Comparison of ENCODE assay signal across 9 cellular contexts in genomic region chr4:158996669-158997074, GRCh38.
DNase-seq lines count a peak whose midpoint lies in the region; ATAC-seq and TF ChIP-seq lines count a peak whose summit lies in the region.
"Had no signal": no experiment of that assay in that cellular context is flagged by ENCODE, and none has a peak within 500 bp of the region (broad histone marks: within the 10 kb centered on the region; RNA-seq: fewer than 3 reads in every experiment).

No MANE protein-coding gene starts in this region.

- no peaks in the 10 kb centered on the region for H3K36me3 Mint-ChIP-seq in progenitor cell of endocrine pancreas (ENCODE audit: insufficient read depth)
- H3K36me3 Mint-ChIP-seq in Caco-2 (ENCODE audit: insufficient read depth, unreplicated experiment), result no peaks in the 10 kb centered on the region
- H3K36me3 Mint-ChIP-seq: WTC11 had no signal

- peak; percentile 93 for ATAC-seq in RWPE2 (ENCODE audit: low read depth)
- ATAC-seq: WTC11 had no signal

- H3K9me3 Mint-ChIP-seq in progenitor cell of endocrine pancreas (ENCODE audit: low read depth), result no peaks in the 10 kb centered on the region
- H3K9me3 Mint-ChIP-seq in Caco-2 (ENCODE audit: unreplicated experiment), result no peaks in the 10 kb centered on the region
- H3K9me3 Mint-ChIP-seq: WTC11 had no signal

- no peaks in the 10 kb centered on the region for H3K4me1 Mint-ChIP-seq in progenitor cell of endocrine pancreas (ENCODE audit: low read depth)
- H3K4me1 Mint-ChIP-seq in Caco-2 (ENCODE audit: low read depth, unreplicated experiment), result no peaks in the 10 kb centered on the region
- H3K4me1 Mint-ChIP-seq: WTC11 had no signal

- H3K4me1 ChIP-seq in RWPE2 (ENCODE audit: insufficient read depth, poor library complexity, severe bottlenecking) (peaks cover 28% of the 10 kb centered on the region), smooth muscle cell (ENCODE audit: low read depth) (peaks cover 6% of the 10 kb centered on the region), Caco-2 (no peaks in the 10 kb centered on the region; the same call in 1 of the 2 replicates)
- H3K4me1 ChIP-seq: uterus had no signal

- no peaks in the 10 kb centered on the region for H3K9me3 ChIP-seq in RWPE2 (ENCODE audit: severe bottlenecking)
- H3K9me3 ChIP-seq in smooth muscle cell (replicated peaks; ENCODE audit: low read depth), result no peaks in the 10 kb centered on the region
- H3K9me3 ChIP-seq in Caco-2, result no peaks in the 10 kb centered on the region
- H3K9me3 ChIP-seq: uterus had no signal

- POLR2A ChIA-PET in Caco-2 (lab: Charles Lee), result no interaction called here

- no peak overlapping the region for H3K4me3 Mint-ChIP-seq in progenitor cell of endocrine pancreas (ENCODE audit: low read depth)
- no peak overlapping the region for H3K4me3 Mint-ChIP-seq in Caco-2 (ENCODE audit: unreplicated experiment)
- H3K4me3 Mint-ChIP-seq: WTC11 had no signal

- H3K79me2 ChIP-seq in smooth muscle cell (ENCODE audit: low read depth), result no peaks in the 10 kb centered on the region

- WGBS in smooth muscle cell (ENCODE audit: low lambda C conversion rate), result 9% methylated on average over 3 of the region's 3 CpGs

- H3K36me3 ChIP-seq in RWPE2 (ENCODE audit: low read depth), result no peaks in the 10 kb centered on the region
- no peaks in the 10 kb centered on the region for H3K36me3 ChIP-seq in smooth muscle cell (ENCODE audit: low read depth)
- no peaks in the 10 kb centered on the region for H3K36me3 ChIP-seq in Caco-2 (ENCODE audit: control insufficient read depth, insufficient read depth, low read length)
- H3K36me3 ChIP-seq: uterus had no signal

- CTCF ChIA-PET in Caco-2 (lab: Charles Lee), result no interaction called here

- H3K27ac ChIP-seq in RWPE2 (ENCODE audit: poor library complexity, severe bottlenecking) (peak overlapping the region; percentile 72), smooth muscle cell (ENCODE audit: low read depth) (peak overlapping the region; percentile 84)
- H3K27ac ChIP-seq: uterus had no signal

- peak overlapping the region; percentile 29 for H3K9ac ChIP-seq in smooth muscle cell (ENCODE audit: low read depth)

- no peak overlapping the region for H3K4me2 ChIP-seq in smooth muscle cell

- intact Hi-C loops in Caco-2 (cut with micrococcal nuclease; ENCODE audit: unreplicated experiment), result no loop called here

- H4K20me1 ChIP-seq in smooth muscle cell (ENCODE audit: low read depth), result no peaks in the 10 kb centered on the region

- peak; percentile 76 for DNase-seq in HPDE6-E6E7 (ENCODE audit: extremely low spot score)
- no peak for DNase-seq in RWPE2 (ENCODE audit: low spot score)
- peak; percentile 90 to 95 for DNase-seq in foreskin fibroblast
- DNase-seq in smooth muscle cell (lab: John Stamatoyannopoulos, UW; ENCODE audit: unreplicated experiment), result no peak
- no peak for DNase-seq in progenitor cell of endocrine pancreas (ENCODE audit: low spot score, unreplicated experiment)
- no peak for DNase-seq in NCI-H128 (lab: John Stamatoyannopoulos, UW; ENCODE audit: unreplicated experiment)
- no peak for DNase-seq in Caco-2
- DNase-seq: uterus had no signal

- no TSS peak for BruUV-seq in Caco-2 (replicated peaks; lab: Mats Ljungman, UMichigan)

- H2AFZ ChIP-seq in smooth muscle cell (ENCODE audit: low read depth), result no peak overlapping the region

- no peaks in the 10 kb centered on the region for H3F3A ChIP-seq in smooth muscle cell (ENCODE audit: low read depth)

- H3K27ac Mint-ChIP-seq in progenitor cell of endocrine pancreas, result no peak overlapping the region
- H3K27ac Mint-ChIP-seq in Caco-2 (ENCODE audit: unreplicated experiment), result no peak overlapping the region
- H3K27ac Mint-ChIP-seq: WTC11 had no signal

- H3K27me3 Mint-ChIP-seq in progenitor cell of endocrine pancreas (no peaks in the 10 kb centered on the region), Caco-2 (ENCODE audit: insufficient read depth, unreplicated experiment) (no peaks in the 10 kb centered on the region)

- H3K4me3 ChIP-seq in RWPE2 (ENCODE audit: severe bottlenecking) (no peak overlapping the region), foreskin fibroblast (ENCODE audit: low read depth in 1 of 2, low read length in 2 of 2) (no peak overlapping the region), smooth muscle cell (no peak overlapping the region), Caco-2 (ENCODE audit: low read depth, low read length) (no peak overlapping the region)
- H3K4me3 ChIP-seq: uterus had no signal

- H3K27me3 ChIP-seq in RWPE2 (ENCODE audit: insufficient read depth, poor library complexity, severe bottlenecking) (no peaks in the 10 kb centered on the region), smooth muscle cell (ENCODE audit: low read depth) (no peaks in the 10 kb centered on the region), Caco-2 (replicated peaks; ENCODE audit: control insufficient read depth, insufficient read depth, low read length) (no peaks in the 10 kb centered on the region)
- H3K27me3 ChIP-seq: uterus had no signal

- no peak for TF ChIP-seq CTCF in RWPE2 (IDR thresholded peaks at IDR 0.05; ENCODE audit: poor library complexity, severe bottlenecking)
- TF ChIP-seq CTCF in foreskin fibroblast (IDR thresholded peaks at IDR 0.05; ENCODE audit: low read depth, low read length), result no peak
- no peak for TF ChIP-seq CTCF in smooth muscle cell (IDR thresholded peaks at IDR 0.05; ENCODE audit: borderline replicate concordance, insufficient read depth, poor library complexity, severe bottlenecking)
- no peak for TF ChIP-seq CTCF in progenitor cell of endocrine pancreas (IDR thresholded peaks at IDR 0.05; ENCODE audit: unreplicated experiment)
- no peak for TF ChIP-seq CTCF in Caco-2 (IDR thresholded peaks at IDR 0.05; ENCODE audit: insufficient read depth in 1 of 2, low read depth in 1 of 2, low read length in 1 of 2, severe bottlenecking in 1 of 2, unreplicated experiment in 1 of 2)

Comparison
In these comparisons a context has a peak if more than half of its experiments do, and no peak if none do; other contexts are left out.
1. DNase-seq: peak in HPDE6-E6E7 (single experiment) and foreskin fibroblast (2 of 2); none in RWPE2 (single experiment), smooth muscle cell (single experiment), progenitor cell of endocrine pancreas (single experiment), NCI-H128 (single experiment) and Caco-2 (0 of 2).